2 cellular contexts compared by ENCODE assay signal in the genomic region with DNA sequence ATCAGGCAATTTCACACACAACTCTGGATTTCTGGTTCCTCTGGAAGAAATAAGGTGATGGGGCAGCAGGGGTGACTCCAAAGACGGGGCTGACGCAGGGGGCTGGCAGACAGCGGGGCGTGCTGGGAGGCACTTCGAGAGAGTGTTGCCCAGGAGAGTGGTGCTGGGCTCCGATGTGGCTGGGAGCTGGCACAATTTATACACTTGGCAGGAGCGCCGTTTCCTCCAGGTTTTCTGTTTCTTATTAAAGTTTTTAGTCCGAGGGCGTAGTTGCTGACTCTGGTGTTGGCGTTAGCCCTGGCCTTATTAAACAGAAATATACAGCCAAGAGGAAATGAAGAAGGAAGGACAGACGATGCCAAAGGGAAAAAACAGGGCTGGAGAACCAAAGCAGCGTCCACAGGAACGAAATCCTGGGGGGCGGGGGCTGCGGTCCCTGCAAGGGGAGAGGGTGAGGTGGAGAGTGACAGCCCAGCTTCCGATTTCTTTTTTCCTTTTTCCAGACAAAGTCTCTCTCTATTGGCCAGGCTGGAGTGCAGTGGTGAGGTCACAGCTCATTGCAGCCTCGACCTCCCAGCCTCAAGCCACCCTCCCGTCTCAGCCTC.
TF ChIP-seq lines count a peak whose summit lies in the region.

No MANE protein-coding gene starts in this region.

TF ChIP-seq in liver, 16 proteins besides CTCF, POLR2A, EP300 and RAD21 (continued from another document):
- TF ChIP-seq, protein P1, sequence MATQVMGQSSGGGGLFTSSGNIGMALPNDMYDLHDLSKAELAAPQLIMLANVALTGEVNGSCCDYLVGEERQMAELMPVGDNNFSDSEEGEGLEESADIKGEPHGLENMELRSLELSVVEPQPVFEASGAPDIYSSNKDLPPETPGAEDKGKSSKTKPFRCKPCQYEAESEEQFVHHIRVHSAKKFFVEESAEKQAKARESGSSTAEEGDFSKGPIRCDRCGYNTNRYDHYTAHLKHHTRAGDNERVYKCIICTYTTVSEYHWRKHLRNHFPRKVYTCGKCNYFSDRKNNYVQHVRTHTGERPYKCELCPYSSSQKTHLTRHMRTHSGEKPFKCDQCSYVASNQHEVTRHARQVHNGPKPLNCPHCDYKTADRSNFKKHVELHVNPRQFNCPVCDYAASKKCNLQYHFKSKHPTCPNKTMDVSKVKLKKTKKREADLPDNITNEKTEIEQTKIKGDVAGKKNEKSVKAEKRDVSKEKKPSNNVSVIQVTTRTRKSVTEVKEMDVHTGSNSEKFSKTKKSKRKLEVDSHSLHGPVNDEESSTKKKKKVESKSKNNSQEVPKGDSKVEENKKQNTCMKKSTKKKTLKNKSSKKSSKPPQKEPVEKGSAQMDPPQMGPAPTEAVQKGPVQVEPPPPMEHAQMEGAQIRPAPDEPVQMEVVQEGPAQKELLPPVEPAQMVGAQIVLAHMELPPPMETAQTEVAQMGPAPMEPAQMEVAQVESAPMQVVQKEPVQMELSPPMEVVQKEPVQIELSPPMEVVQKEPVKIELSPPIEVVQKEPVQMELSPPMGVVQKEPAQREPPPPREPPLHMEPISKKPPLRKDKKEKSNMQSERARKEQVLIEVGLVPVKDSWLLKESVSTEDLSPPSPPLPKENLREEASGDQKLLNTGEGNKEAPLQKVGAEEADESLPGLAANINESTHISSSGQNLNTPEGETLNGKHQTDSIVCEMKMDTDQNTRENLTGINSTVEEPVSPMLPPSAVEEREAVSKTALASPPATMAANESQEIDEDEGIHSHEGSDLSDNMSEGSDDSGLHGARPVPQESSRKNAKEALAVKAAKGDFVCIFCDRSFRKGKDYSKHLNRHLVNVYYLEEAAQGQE (IDR thresholded peaks at IDR 0.05): no peak
- TF ChIP-seq EGR1 (IDR thresholded peaks at IDR 0.05; ENCODE audit: low read depth in 2 of 2): no peak

TF ChIP-seq in HepG2, 621 proteins besides CTCF, POLR2A, EP300 and RAD21 (continued from another document):
- TF ChIP-seq, protein P2, sequence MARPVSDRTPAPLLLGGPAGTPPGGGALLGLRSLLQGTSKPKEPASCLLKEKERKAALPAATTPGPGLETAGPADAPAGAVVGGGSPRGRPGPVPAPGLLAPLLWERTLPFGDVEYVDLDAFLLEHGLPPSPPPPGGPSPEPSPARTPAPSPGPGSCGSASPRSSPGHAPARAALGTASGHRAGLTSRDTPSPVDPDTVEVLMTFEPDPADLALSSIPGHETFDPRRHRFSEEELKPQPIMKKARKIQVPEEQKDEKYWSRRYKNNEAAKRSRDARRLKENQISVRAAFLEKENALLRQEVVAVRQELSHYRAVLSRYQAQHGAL (CRISPR knock-in tag; IDR thresholded peaks at IDR 0.05; ENCODE audit: not compliant biosample characterization): no peak
- TF ChIP-seq, protein P3, sequence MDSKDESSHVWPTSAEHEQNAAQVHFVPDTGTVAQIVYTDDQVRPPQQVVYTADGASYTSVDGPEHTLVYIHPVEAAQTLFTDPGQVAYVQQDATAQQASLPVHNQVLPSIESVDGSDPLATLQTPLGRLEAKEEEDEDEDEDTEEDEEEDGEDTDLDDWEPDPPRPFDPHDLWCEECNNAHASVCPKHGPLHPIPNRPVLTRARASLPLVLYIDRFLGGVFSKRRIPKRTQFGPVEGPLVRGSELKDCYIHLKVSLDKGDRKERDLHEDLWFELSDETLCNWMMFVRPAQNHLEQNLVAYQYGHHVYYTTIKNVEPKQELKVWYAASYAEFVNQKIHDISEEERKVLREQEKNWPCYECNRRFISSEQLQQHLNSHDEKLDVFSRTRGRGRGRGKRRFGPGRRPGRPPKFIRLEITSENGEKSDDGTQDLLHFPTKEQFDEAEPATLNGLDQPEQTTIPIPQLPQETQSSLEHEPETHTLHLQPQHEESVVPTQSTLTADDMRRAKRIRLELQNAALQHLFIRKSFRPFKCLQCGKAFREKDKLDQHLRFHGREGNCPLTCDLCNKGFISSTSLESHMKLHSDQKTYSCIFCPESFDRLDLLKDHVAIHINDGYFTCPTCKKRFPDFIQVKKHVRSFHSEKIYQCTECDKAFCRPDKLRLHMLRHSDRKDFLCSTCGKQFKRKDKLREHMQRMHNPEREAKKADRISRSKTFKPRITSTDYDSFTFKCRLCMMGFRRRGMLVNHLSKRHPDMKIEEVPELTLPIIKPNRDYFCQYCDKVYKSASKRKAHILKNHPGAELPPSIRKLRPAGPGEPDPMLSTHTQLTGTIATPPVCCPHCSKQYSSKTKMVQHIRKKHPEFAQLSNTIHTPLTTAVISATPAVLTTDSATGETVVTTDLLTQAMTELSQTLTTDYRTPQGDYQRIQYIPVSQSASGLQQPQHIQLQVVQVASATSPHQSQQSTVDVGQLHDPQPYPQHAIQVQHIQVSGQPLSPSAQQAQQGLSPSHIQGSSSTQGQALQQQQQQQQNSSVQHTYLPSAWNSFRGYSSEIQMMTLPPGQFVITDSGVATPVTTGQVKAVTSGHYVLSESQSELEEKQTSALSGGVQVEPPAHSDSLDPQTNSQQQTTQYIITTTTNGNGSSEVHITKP (CRISPR knock-in tag; IDR thresholded peaks at IDR 0.05; ENCODE audit: low read depth): no peak
- no peak for TF ChIP-seq ZSCAN30 (CRISPR knock-in tag; IDR thresholded peaks at IDR 0.05)
- TF ChIP-seq GABPA (IDR thresholded peaks at IDR 0.05; ENCODE audit: low read depth, low read length): no peak
- TF ChIP-seq GABPA (CRISPR knock-in tag; IDR thresholded peaks at IDR 0.05; ENCODE audit: low read depth): no peak
TF ChIP-seq in HepG2: peak in this region for 0.
